1 cellular context compared by ENCODE assay signal in genomic region chr5:16465544-16466432, GRCh38.
TF ChIP-seq lines count a peak whose summit lies in the region.

TSS of gene ZNF622 (minus strand) at chr5:16465800. CDS start at chr5:16465665, 135 bp downstream.

TF ChIP-seq in HepG2, 621 proteins besides CTCF, POLR2A, EP300 and RAD21 (continued from another document and continues in another):
- TF ChIP-seq, protein P1, sequence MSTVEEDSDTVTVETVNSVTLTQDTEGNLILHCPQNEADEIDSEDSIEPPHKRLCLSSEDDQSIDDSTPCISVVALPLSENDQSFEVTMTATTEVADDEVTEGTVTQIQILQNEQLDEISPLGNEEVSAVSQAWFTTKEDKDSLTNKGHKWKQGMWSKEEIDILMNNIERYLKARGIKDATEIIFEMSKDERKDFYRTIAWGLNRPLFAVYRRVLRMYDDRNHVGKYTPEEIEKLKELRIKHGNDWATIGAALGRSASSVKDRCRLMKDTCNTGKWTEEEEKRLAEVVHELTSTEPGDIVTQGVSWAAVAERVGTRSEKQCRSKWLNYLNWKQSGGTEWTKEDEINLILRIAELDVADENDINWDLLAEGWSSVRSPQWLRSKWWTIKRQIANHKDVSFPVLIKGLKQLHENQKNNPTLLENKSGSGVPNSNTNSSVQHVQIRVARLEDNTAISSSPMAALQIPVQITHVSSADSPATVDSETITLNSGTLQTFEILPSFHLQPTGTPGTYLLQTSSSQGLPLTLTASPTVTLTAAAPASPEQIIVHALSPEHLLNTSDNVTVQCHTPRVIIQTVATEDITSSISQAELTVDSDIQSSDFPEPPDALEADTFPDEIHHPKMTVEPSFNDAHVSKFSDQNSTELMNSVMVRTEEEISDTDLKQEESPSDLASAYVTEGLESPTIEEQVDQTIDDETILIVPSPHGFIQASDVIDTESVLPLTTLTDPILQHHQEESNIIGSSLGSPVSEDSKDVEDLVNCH (CRISPR knock-in tag; IDR thresholded peaks at IDR 0.05), result no peak
- TF ChIP-seq NFE2 (CRISPR knock-in tag; IDR thresholded peaks at IDR 0.05), result no peak
- no peak for TF ChIP-seq MZF1 (CRISPR knock-in tag; IDR thresholded peaks at IDR 0.05; ENCODE audit: borderline replicate concordance)
- TF ChIP-seq RORA (CRISPR knock-in tag; IDR thresholded peaks at IDR 0.05), result no peak
- no peak for TF ChIP-seq SIX4 (CRISPR knock-in tag; IDR thresholded peaks at IDR 0.05)
- TF ChIP-seq DMAP1 (CRISPR knock-in tag; IDR thresholded peaks at IDR 0.05), result peak; percentile 81; the same call in 1 of the 2 replicates
- TF ChIP-seq PHF21A (CRISPR knock-in tag; IDR thresholded peaks at IDR 0.05), result no peak
- TF ChIP-seq ZBTB21 (CRISPR knock-in tag; IDR thresholded peaks at IDR 0.05), result no peak
- TF ChIP-seq, protein P2, sequence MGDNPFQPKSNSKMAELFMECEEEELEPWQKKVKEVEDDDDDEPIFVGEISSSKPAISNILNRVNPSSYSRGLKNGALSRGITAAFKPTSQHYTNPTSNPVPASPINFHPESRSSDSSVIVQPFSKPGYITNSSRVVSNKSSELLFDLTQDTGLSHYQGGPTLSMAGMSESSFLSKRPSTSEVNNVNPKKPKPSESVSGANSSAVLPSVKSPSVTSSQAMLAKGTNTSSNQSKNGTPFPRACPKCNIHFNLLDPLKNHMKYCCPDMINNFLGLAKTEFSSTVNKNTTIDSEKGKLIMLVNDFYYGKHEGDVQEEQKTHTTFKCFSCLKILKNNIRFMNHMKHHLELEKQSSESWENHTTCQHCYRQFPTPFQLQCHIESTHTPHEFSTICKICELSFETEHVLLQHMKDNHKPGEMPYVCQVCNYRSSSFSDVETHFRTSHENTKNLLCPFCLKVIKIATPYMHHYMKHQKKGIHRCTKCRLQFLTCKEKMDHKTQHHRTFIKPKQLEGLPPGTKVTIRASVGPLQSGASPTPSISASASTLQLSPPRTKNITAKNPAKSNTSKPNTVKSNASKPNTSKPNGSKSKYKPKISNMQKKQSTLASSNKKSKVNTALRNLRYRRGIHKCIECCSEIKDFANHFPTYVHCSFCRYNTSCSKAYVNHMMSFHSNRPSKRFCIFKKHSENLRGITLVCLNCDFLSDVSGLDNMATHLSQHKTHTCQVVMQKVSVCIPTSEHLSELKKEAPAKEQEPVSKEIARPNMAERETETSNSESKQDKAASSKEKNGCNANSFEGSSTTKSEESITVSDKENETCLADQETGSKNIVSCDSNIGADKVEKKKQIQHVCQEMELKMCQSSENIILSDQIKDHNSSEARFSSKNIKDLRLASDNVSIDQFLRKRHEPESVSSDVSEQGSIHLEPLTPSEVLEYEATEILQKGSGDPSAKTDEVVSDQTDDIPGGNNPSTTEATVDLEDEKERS (CRISPR knock-in tag; IDR thresholded peaks at IDR 0.05), result peak; percentile 74; the same call in 1 of the 2 replicates
- no peak for TF ChIP-seq SRF (IDR thresholded peaks at IDR 0.05; ENCODE audit: low read depth, low read length)
- TF ChIP-seq ZNF576 (CRISPR knock-in tag; IDR thresholded peaks at IDR 0.05), result no peak
- no peak for TF ChIP-seq JARID2 (CRISPR knock-in tag; IDR thresholded peaks at IDR 0.05; ENCODE audit: insufficient replicate concordance)
- TF ChIP-seq ZNF678 (CRISPR knock-in tag; IDR thresholded peaks at IDR 0.05), result peak; percentile 69; the same call in 1 of the 2 replicates
- 0 out of 2 replicates have a peak, but pooled peaks have one; percentile 67 for TF ChIP-seq REL (CRISPR knock-in tag; conservative IDR thresholded peaks at IDR 0.05)
- TF ChIP-seq MBNL3 (CRISPR knock-in tag; conservative IDR thresholded peaks at IDR 0.05), result no peak
- peak; percentile 40; the same call in 1 of the 2 replicates for TF ChIP-seq CSRNP1 (CRISPR knock-in tag; IDR thresholded peaks at IDR 0.05)
- TF ChIP-seq ZKSCAN8 (CRISPR knock-in tag; IDR thresholded peaks at IDR 0.05; ENCODE audit: borderline replicate concordance), result no peak
- TF ChIP-seq ZNF431 (CRISPR knock-in tag; IDR thresholded peaks at IDR 0.05; ENCODE audit: borderline replicate concordance, low read depth), result no peak; the same call in 1 of the 2 replicates
- TF ChIP-seq ZNF407 (CRISPR knock-in tag; IDR thresholded peaks at IDR 0.05; ENCODE audit: not compliant biosample characterization), result peak; percentile 62
- peak; percentile 84 for TF ChIP-seq SP4 (CRISPR knock-in tag; IDR thresholded peaks at IDR 0.05)
- TF ChIP-seq ZNF746 (CRISPR knock-in tag; IDR thresholded peaks at IDR 0.05), result no peak
- TF ChIP-seq, protein P3, sequence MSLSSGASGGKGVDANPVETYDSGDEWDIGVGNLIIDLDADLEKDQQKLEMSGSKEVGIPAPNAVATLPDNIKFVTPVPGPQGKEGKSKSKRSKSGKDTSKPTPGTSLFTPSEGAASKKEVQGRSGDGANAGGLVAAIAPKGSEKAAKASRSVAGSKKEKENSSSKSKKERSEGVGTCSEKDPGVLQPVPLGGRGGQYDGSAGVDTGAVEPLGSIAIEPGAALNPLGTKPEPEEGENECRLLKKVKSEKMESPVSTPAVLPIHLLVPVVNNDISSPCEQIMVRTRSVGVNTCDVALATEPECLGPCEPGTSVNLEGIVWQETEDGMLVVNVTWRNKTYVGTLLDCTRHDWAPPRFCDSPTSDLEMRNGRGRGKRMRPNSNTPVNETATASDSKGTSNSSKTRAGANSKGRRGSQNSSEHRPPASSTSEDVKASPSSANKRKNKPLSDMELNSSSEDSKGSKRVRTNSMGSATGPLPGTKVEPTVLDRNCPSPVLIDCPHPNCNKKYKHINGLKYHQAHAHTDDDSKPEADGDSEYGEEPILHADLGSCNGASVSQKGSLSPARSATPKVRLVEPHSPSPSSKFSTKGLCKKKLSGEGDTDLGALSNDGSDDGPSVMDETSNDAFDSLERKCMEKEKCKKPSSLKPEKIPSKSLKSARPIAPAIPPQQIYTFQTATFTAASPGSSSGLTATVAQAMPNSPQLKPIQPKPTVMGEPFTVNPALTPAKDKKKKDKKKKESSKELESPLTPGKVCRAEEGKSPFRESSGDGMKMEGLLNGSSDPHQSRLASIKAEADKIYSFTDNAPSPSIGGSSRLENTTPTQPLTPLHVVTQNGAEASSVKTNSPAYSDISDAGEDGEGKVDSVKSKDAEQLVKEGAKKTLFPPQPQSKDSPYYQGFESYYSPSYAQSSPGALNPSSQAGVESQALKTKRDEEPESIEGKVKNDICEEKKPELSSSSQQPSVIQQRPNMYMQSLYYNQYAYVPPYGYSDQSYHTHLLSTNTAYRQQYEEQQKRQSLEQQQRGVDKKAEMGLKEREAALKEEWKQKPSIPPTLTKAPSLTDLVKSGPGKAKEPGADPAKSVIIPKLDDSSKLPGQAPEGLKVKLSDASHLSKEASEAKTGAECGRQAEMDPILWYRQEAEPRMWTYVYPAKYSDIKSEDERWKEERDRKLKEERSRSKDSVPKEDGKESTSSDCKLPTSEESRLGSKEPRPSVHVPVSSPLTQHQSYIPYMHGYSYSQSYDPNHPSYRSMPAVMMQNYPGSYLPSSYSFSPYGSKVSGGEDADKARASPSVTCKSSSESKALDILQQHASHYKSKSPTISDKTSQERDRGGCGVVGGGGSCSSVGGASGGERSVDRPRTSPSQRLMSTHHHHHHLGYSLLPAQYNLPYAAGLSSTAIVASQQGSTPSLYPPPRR (CRISPR knock-in tag; IDR thresholded peaks at IDR 0.05; ENCODE audit: borderline replicate concordance), result no peak
- TF ChIP-seq HOXA5 (CRISPR knock-in tag; IDR thresholded peaks at IDR 0.05), result 0 out of 2 replicates have a peak, but pooled peaks have one; percentile 14
- TF ChIP-seq SUZ12 (IDR thresholded peaks at IDR 0.05; ENCODE audit: low read depth, low read length), result no peak
- TF ChIP-seq XBP1 (CRISPR knock-in tag; IDR thresholded peaks at IDR 0.05), result peak; percentile 56; the same call in 1 of the 2 replicates
- TF ChIP-seq THAP8 (CRISPR knock-in tag; IDR thresholded peaks at IDR 0.05; ENCODE audit: borderline replicate concordance), result no peak
- TF ChIP-seq RBM39 (IDR thresholded peaks at IDR 0.05; ENCODE audit: low read depth, low read length, poor library complexity, severe bottlenecking), result peak; percentile 56
- no peak for TF ChIP-seq ZSCAN22 (CRISPR knock-in tag; IDR thresholded peaks at IDR 0.05)
- TF ChIP-seq ZNF121 (CRISPR knock-in tag; IDR thresholded peaks at IDR 0.05), result no peak; the same call in 1 of the 2 replicates
- no peak for TF ChIP-seq ZFP37 (CRISPR knock-in tag; IDR thresholded peaks at IDR 0.05; ENCODE audit: borderline replicate concordance)
- peak; percentile 99 for TF ChIP-seq ZFY (CRISPR knock-in tag; IDR thresholded peaks at IDR 0.05)
- TF ChIP-seq ZNF530 (CRISPR knock-in tag; IDR thresholded peaks at IDR 0.05; ENCODE audit: low read depth), result no peak
- no peak for TF ChIP-seq KAT2B (IDR thresholded peaks at IDR 0.05; ENCODE audit: borderline replicate concordance, low read depth, low read length)
- no peak for TF ChIP-seq SKI (IDR thresholded peaks at IDR 0.05; ENCODE audit: partially characterized antibody)
- TF ChIP-seq RARG (CRISPR knock-in tag; IDR thresholded peaks at IDR 0.05; ENCODE audit: low read depth), result no peak
- TF ChIP-seq FOXA1 (IDR thresholded peaks at IDR 0.05), result no peak
- TF ChIP-seq FOXA1 (CRISPR knock-in tag; IDR thresholded peaks at IDR 0.05), result no peak
- TF ChIP-seq ZNF292 (CRISPR knock-in tag; IDR thresholded peaks at IDR 0.05; ENCODE audit: borderline replicate concordance, low read depth), result no peak; the same call in 1 of the 2 replicates
- TF ChIP-seq ZMYM4 (CRISPR knock-in tag; IDR thresholded peaks at IDR 0.05), result peak; percentile 77
- TF ChIP-seq ZNF792 (CRISPR knock-in tag; IDR thresholded peaks at IDR 0.05), result no peak
- 0 out of 2 replicates have a peak, but pooled peaks have one; percentile 44 for TF ChIP-seq ZMYM2 (CRISPR knock-in tag; IDR thresholded peaks at IDR 0.05)
